In genomic region chr4:25916870-25917269, GRCh38 we compare ENCODE assay signal across 17 cellular contexts. TPM values are rescaled to one million over a fixed set of nuclear protein-coding genes. Genes with fewer than 3 reads are reported as not detected.
DNase-seq lines count a peak whose midpoint lies in the region; ATAC-seq and TF ChIP-seq lines count a peak whose summit lies in the region.
"Had no signal": no experiment of that assay in that cellular context is flagged by ENCODE, and none has a peak within 500 bp of the region (broad histone marks: within the 10 kb centered on the region; RNA-seq: fewer than 3 reads in every experiment).

No MANE protein-coding gene starts in this region.

- H3K27ac ChIP-seq in DOHH2 (ENCODE audit: low read depth, low read length) (no peak overlapping the region), SU-DHL-6 (ENCODE audit: low read depth, low read length) (peak overlapping the region; percentile 22; the same call in 1 of the 2 replicates), osteoblast (ENCODE audit: low read depth, low read length) (no peak overlapping the region), psoas muscle (no peak overlapping the region)
- H3K27ac ChIP-seq in CD4-positive, alpha-beta memory T cell (ENCODE audit: low read depth, low read length), result no peak overlapping the region
- H3K27ac ChIP-seq: 22Rv1, BLaER1 had no signal

- H3F3A ChIP-seq in DOHH2 (ENCODE audit: control insufficient read depth, insufficient read depth), result 0 out of 2 replicates have a peak, but pooled peaks cover 3% of the 10 kb centered on the region
- 0 out of 2 replicates have a peak, but pooled peaks cover 16% of the 10 kb centered on the region for H3F3A ChIP-seq in SU-DHL-6 (ENCODE audit: insufficient read depth)

- no peak overlapping the region for H3K4me3 ChIP-seq in DOHH2 (ENCODE audit: low read length)
- H3K4me3 ChIP-seq in SU-DHL-6 (ENCODE audit: insufficient read depth, low read length, poor library complexity, severe bottlenecking), result no peak overlapping the region
- no peak overlapping the region for H3K4me3 ChIP-seq in osteoblast (ENCODE audit: insufficient read depth, low read length)
- no peak overlapping the region for H3K4me3 ChIP-seq in psoas muscle
- H3K4me3 ChIP-seq in CD4-positive, alpha-beta memory T cell (ENCODE audit: low read length in 2 of 2), result no peak overlapping the region
- H3K4me3 ChIP-seq: BLaER1 had no signal

- peaks cover 14 to 19% of the 10 kb centered on the region in 2 donors for H3K36me3 Mint-ChIP-seq in CD4-positive, alpha-beta memory T cell

- H3K9me3 ChIP-seq in DOHH2 (ENCODE audit: control insufficient read depth, insufficient read depth, low read length) (no peaks in the 10 kb centered on the region), SU-DHL-6 (ENCODE audit: insufficient read depth, low read length) (no peaks in the 10 kb centered on the region), osteoblast (ENCODE audit: low read depth, low read length) (no peaks in the 10 kb centered on the region), psoas muscle (no peaks in the 10 kb centered on the region)
- H3K9me3 ChIP-seq in CD4-positive, alpha-beta memory T cell (ENCODE audit: control insufficient read depth in 1 of 2, low read length in 2 of 2), result no peaks in the 10 kb centered on the region
- H3K9me3 ChIP-seq: BLaER1 had no signal

- peak overlapping the region in 1 of 7 donors; percentile 30 for H3K27ac Mint-ChIP-seq in CD4-positive, alpha-beta memory T cell
- H3K27ac Mint-ChIP-seq: HFFc6 had no signal

- H3K4me1 ChIP-seq in DOHH2 (ENCODE audit: control insufficient read depth, low read length) (peaks cover 48% of the 10 kb centered on the region), osteoblast (ENCODE audit: insufficient read depth, low read length) (peaks cover 19% of the 10 kb centered on the region), psoas muscle (peaks cover 31% of the 10 kb centered on the region)
- H3K4me1 ChIP-seq in CD4-positive, alpha-beta memory T cell (ENCODE audit: insufficient read depth, low read length), result peaks cover 18% of the 10 kb centered on the region

- H3K27me3 ChIP-seq in DOHH2 (ENCODE audit: control insufficient read depth, low read length), result no peaks in the 10 kb centered on the region
- no peaks in the 10 kb centered on the region for H3K27me3 ChIP-seq in SU-DHL-6 (ENCODE audit: low read length)
- no peaks in the 10 kb centered on the region for H3K27me3 ChIP-seq in osteoblast (ENCODE audit: insufficient read depth, low read length)
- no peaks in the 10 kb centered on the region for H3K27me3 ChIP-seq in psoas muscle (ENCODE audit: insufficient read depth in 3 of 3, low read length in 2 of 3)
- H3K27me3 ChIP-seq in CD4-positive, alpha-beta memory T cell (ENCODE audit: insufficient read depth, low read length), result no peaks in the 10 kb centered on the region

- ATAC-seq in psoas muscle, result no peak

- POLR2A ChIA-PET in CD4-positive, alpha-beta memory T cell (lab: Charles Lee; ENCODE audit: partially characterized antibody), result no interaction called here

- peaks cover 12 to 34% (median 22%) of the 10 kb centered on the region in 4 donors for H3K4me1 Mint-ChIP-seq in CD4-positive, alpha-beta memory T cell

- intact Hi-C loops in psoas muscle (cut with DNase I), result loop anchor here in 1 of 2 donors (5.0 kb wide), 1 partner anchor 170 kb away; no protein-coding TSS in a partner anchor
- intact Hi-C loops in CD4-positive, alpha-beta memory T cell (cut with micrococcal nuclease), result no loop called here

- CTCF ChIA-PET in CD4-positive, alpha-beta memory T cell (lab: Charles Lee; ENCODE audit: partially characterized antibody), result no interaction called here

- H2AFZ ChIP-seq in SU-DHL-6 (ENCODE audit: low read depth, low read length, severe bottlenecking) (no peak overlapping the region), osteoblast (ENCODE audit: low read length) (no peak overlapping the region)

- no peaks in the 10 kb centered on the region for H3K9me3 Mint-ChIP-seq in CD4-positive, alpha-beta memory T cell
- H3K9me3 Mint-ChIP-seq: HFFc6 had no signal

- DNase-seq in DMS53 (lab: John Stamatoyannopoulos, UW) (peak; percentile 23), DMS53 treated with DMSO at 0.1 percent for 48 hours (lab: John Stamatoyannopoulos, UW; ENCODE audit: unreplicated experiment) (no peak), osteoblast (ENCODE audit: insufficient read length, low spot score, missing footprints) (peak; percentile 44), psoas muscle (no peak)
- no peak for DNase-seq in CD4-positive, alpha-beta memory T cell
- DNase-seq: AML-193, Calu3, DMS 273 treated with DMSO at 0.1 percent for 48 hours, DMS79 treated with DMSO at 0.1 percent for 48 hours, GDM1, HCEC 1CT, HFFc6, KG1 had no signal

- H3K9me2 ChIP-seq in DOHH2 (replicated peaks; ENCODE audit: control insufficient read depth, low read length) (no peaks in the 10 kb centered on the region), SU-DHL-6 (replicated peaks; ENCODE audit: insufficient read depth, low read length) (no peaks in the 10 kb centered on the region)

- WGBS in psoas muscle, 3 donors, result 97 to 100% (median 100%) methylated on average over 1 of the region's 1 CpG

- H3K79me2 ChIP-seq in DOHH2 (ENCODE audit: control insufficient read depth, low read length) (peaks cover 73% of the 10 kb centered on the region), SU-DHL-6 (ENCODE audit: insufficient read depth, low read length) (peaks cover 40% of the 10 kb centered on the region), osteoblast (ENCODE audit: insufficient read depth, low read length) (peaks cover 43% of the 10 kb centered on the region)

- H3K4me2 ChIP-seq in DOHH2 (ENCODE audit: low read length), result peak overlapping the region; percentile 5; the same call in 1 of the 2 replicates
- H3K4me2 ChIP-seq in SU-DHL-6 (ENCODE audit: low read depth, low read length, poor library complexity, severe bottlenecking), result peak overlapping the region; percentile 16
- H3K4me2 ChIP-seq in osteoblast (ENCODE audit: insufficient read depth, low read length), result no peak overlapping the region
- H3K4me2 ChIP-seq: BLaER1 had no signal

- H3K27me3 Mint-ChIP-seq in CD4-positive, alpha-beta memory T cell, result no peaks in the 10 kb centered on the region

- H3K4me3 Mint-ChIP-seq in CD4-positive, alpha-beta memory T cell, result peak overlapping the region in 1 of 8 donors; percentile 22
- H3K4me3 Mint-ChIP-seq: HFFc6 had no signal

- no peaks in the 10 kb centered on the region for H4K20me1 ChIP-seq in DOHH2 (ENCODE audit: control insufficient read depth, insufficient read depth, low read depth, low read length)
- H4K20me1 ChIP-seq in SU-DHL-6 (ENCODE audit: low read depth, low read length), result no peaks in the 10 kb centered on the region
- H4K20me1 ChIP-seq in osteoblast (ENCODE audit: insufficient read depth, low read length), result no peaks in the 10 kb centered on the region
- H4K20me1 ChIP-seq: BLaER1 had no signal

- peaks cover 35% of the 10 kb centered on the region for H3K36me3 ChIP-seq in DOHH2 (ENCODE audit: control insufficient read depth, low read length)
- H3K36me3 ChIP-seq in SU-DHL-6 (ENCODE audit: low read length), result 0 out of 2 replicates have a peak, but pooled peaks cover 5% of the 10 kb centered on the region
- H3K36me3 ChIP-seq in osteoblast (ENCODE audit: insufficient read depth, low read length), result no peaks in the 10 kb centered on the region
- peaks cover 0 to 3% of the 10 kb centered on the region in 2 donors for H3K36me3 ChIP-seq in psoas muscle (ENCODE audit: insufficient read depth in 1 of 2, low read depth in 1 of 2)
- H3K36me3 ChIP-seq in CD4-positive, alpha-beta memory T cell (ENCODE audit: insufficient read depth, low read length), result no peaks in the 10 kb centered on the region

- TF ChIP-seq CTCF in DOHH2 (IDR thresholded peaks at IDR 0.05; ENCODE audit: low read depth, low read length, poor library complexity, severe bottlenecking) (no peak), SU-DHL-6 (IDR thresholded peaks at IDR 0.05; ENCODE audit: insufficient read depth, low read length, poor library complexity, severe bottlenecking) (no peak), osteoblast (IDR thresholded peaks at IDR 0.05; ENCODE audit: extremely low read depth, low read depth, low read length) (no peak), psoas muscle (IDR thresholded peaks at IDR 0.05) (no peak)

- H3K9ac ChIP-seq in SU-DHL-6 (ENCODE audit: low read length), result no peak overlapping the region
- H3K9ac ChIP-seq: BLaER1 had no signal

RNA-seq across cellular contexts. Expression of gene SMIM20, which starts 2.9 kb away (rescaled TPM):
- total RNA-seq in osteoblast, result 34.7 and 41.3 TPM in 2 replicates
- total RNA-seq in psoas muscle, result 10 to 100 TPM; 30.9 to 47.6 (median 38.8) TPM
- 100 to 1,000 TPM in 1 of 3 donors, 10 to 100 TPM in 2; 51.6 to 100 (median 59.0) TPM for polyA plus RNA-seq in psoas muscle
- 10 to 100 TPM; 16.9 to 19.2 TPM for total RNA-seq in CD4-positive, alpha-beta memory T cell
- 10 to 100 TPM; 46.8 to 78.9 TPM for polyA plus RNA-seq in CD4-positive, alpha-beta memory T cell

RNA-seq across cellular contexts. Expression of gene SEL1L3, which starts 54.1 kb away (rescaled TPM):
- total RNA-seq in osteoblast (66.6 and 83.6 TPM in 2 replicates), psoas muscle (1 to 10 TPM; 1.4 to 4.3 (median 3.0) TPM)
- polyA plus RNA-seq in psoas muscle, result 1 to 10 TPM; 1.0 to 1.6 (median 1.3) TPM
- 10 to 100 TPM; 61.4 to 64.3 TPM for total RNA-seq in CD4-positive, alpha-beta memory T cell
- 10 to 100 TPM; 61.3 to 68.8 TPM for polyA plus RNA-seq in CD4-positive, alpha-beta memory T cell

Comparison
In these comparisons a context has a peak if more than half of its experiments do, and no peak if none do; other contexts are left out.
1. DNase-seq: peak in DMS53 (single experiment) and osteoblast (single experiment); none in DMS53 treated with DMSO at 0.1 percent for 48 hours (single experiment), psoas muscle (0 of 2) and CD4-positive, alpha-beta memory T cell (0 of 5).
2. RNA of gene SEL1L3, which starts 54.1 kb away (total RNA-seq): 66.6 to 83.6 TPM in osteoblast and 61.4 to 64.3 TPM in CD4-positive, alpha-beta memory T cell; 1.4 to 4.3 TPM in psoas muscle; every median in the first group is over 10 times any median in the second.